In the genomic region with DNA sequence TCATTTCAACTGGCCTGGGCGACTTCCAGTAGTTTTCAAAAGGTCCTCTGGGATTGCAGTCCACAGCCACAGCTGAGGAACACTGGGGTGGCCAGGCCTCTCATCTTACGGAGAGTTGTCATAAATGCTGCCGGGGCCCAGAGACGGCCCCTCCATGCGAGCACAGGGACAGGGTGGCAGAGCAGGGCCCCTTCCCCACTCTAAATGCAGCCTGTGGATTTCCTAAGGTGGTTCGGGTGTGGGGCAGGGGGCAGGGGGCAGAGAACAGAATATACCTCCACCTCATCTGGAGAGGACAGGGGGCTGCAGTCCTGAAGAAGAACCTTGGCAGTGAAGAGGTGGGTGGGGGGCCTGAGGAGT, we compare ENCODE assay signal across 29 cellular contexts.
"Had no signal": no experiment of that assay in that cellular context is flagged by ENCODE, and none has a peak within 500 bp of the region (broad histone marks: within the 10 kb centered on the region; RNA-seq: fewer than 3 reads in every experiment).

No MANE protein-coding gene starts in this region.

- DNase-seq: heart right ventricle; islet precursor cell; left cardiac atrium; left lung; lower lobe of right lung; mammary epithelial cell; mesenchymal stem cell; naive B cell; occipital lobe; ovary; retina; right cardiac atrium; stimulated activated CD4-positive, alpha-beta T cell treated with anti-CD3 and anti-CD28 coated beads, Interleukin-12 subunit alpha, Interleukin-12 subunit beta, amount 100 ng/mL, for 4 hours; stimulated activated CD4-positive, alpha-beta T cell treated with anti-CD3 and anti-CD28 coated beads, Interleukin-15, amount 100 ng/mL, for 24 hours; stimulated activated CD4-positive, alpha-beta T cell treated with anti-CD3 and anti-CD28 coated beads, Interleukin-2, amount 100 ng/mL, for 24 hours; stimulated activated CD4-positive, alpha-beta T cell treated with anti-CD3 and anti-CD28 coated beads, Interleukin-4, amount 100 ng/mL, for 1 hour; stimulated activated naive B cell treated with anti-CD40 and anti-IgM and Interleukin-4, amounts not matched to agents 10 μg/mL and 1 μg/mL and 100 μg/mL, for 72 hours; stimulated activated naive CD8-positive, alpha-beta T cell treated with anti-CD3 and anti-CD28 coated beads, Interleukin-15, Interleukin-2, amounts not matched to agents 100 U/mL and 50 U/mL, for 24 hours; stomach; testis; thyroid gland; transverse colon; upper lobe of left lung had no signal

- H3K27me3 ChIP-seq: hepatocyte, left lung, neutrophil, ovary, stomach, testis, thyroid gland, transverse colon, upper lobe of left lung, vagina had no signal

- H2AFZ ChIP-seq: hepatocyte had no signal

- H3K36me3 ChIP-seq: heart right ventricle, left lung, lower lobe of right lung, neutrophil, ovary, prostate gland, stomach, thyroid gland, transverse colon, upper lobe of left lung, vagina had no signal

- H3K4me1 ChIP-seq: heart right ventricle, left lung, lower lobe of right lung, prostate gland, testis, thyroid gland, transverse colon, upper lobe of left lung, vagina had no signal

- H3K4me2 ChIP-seq: hepatocyte had no signal

- H3K4me3 ChIP-seq: heart right ventricle, hepatocyte, left lung, lower lobe of right lung, ovary, prostate gland, skin epidermis, stomach, testis, thyroid gland, transverse colon, upper lobe of left lung, vagina had no signal

- ATAC-seq: left cardiac atrium; left lung; lower lobe of right lung; sciatic nerve; stimulated activated naive B cell treated with anti-CD40 and anti-IgM and Interleukin-4, amounts not matched to agents 10 μg/mL and 1 μg/mL and 100 μg/mL, for 72 hours; stimulated activated naive CD8-positive, alpha-beta T cell treated with anti-CD3 and anti-CD28 coated beads, Interleukin-15, Interleukin-2, amounts not matched to agents 100 U/mL and 50 U/mL, for 24 hours had no signal

- H3K27ac ChIP-seq: heart right ventricle, hepatocyte, left lung, lower lobe of right lung, neutrophil, ovary, prostate gland, skin epidermis, stomach, testis, thyroid gland, transverse colon, upper lobe of left lung, vagina had no signal

- H3K9me3 ChIP-seq: ovary, prostate gland, testis, thyroid gland, vagina had no signal

- H3K79me2 ChIP-seq: hepatocyte had no signal
